Comparison of ENCODE assay signal across 15 cellular contexts in genomic region chr9:136308262-136309053, GRCh38. TPM values are rescaled to one million over a fixed set of nuclear protein-coding genes. Genes with fewer than 3 reads are reported as not detected.
DNase-seq lines count a peak whose midpoint lies in the region; ATAC-seq, FAIRE-seq and TF ChIP-seq lines count a peak whose summit lies in the region.
"Had no signal": no experiment of that assay in that cellular context is flagged by ENCODE, and none has a peak within 500 bp of the region (broad histone marks: within the 10 kb centered on the region; RNA-seq: fewer than 3 reads in every experiment).

No MANE protein-coding gene starts in this region.

- H3K79me2 ChIP-seq in HepG2 (ENCODE audit: insufficient read depth, low read length): no peaks in the 10 kb centered on the region

- H3K4me3 ChIP-seq in HepG2 (replicated peaks in 1 of 3; ENCODE audit: insufficient read depth in 1 of 3, low read depth in 2 of 3, low read length in 3 of 3) (no peak overlapping the region), right lobe of liver (no peak overlapping the region), bronchial epithelial cell (ENCODE audit: low read depth, low read length) (no peak overlapping the region)
- H3K4me3 ChIP-seq: SJCRH30 had no signal

- H3K9ac ChIP-seq in HepG2 (ENCODE audit: insufficient read depth, low read depth, low read length): no peak overlapping the region
- H3K9ac ChIP-seq: KMS-11 had no signal

- no peak for ATAC-seq in HepG2
- ATAC-seq in right lobe of liver: no peak

- H3K36me3 ChIP-seq in HepG2 (replicated peaks in 1 of 2; ENCODE audit: control insufficient read depth in 1 of 2, insufficient read depth in 2 of 2, low read length in 2 of 2): no peaks in the 10 kb centered on the region
- H3K36me3 ChIP-seq in right lobe of liver: no peaks in the 10 kb centered on the region
- no peaks in the 10 kb centered on the region for H3K36me3 ChIP-seq in bronchial epithelial cell (ENCODE audit: control insufficient read depth, insufficient read depth, low read length)
- H3K36me3 ChIP-seq: SJCRH30 had no signal

- POLR2A ChIA-PET in HepG2 (lab: Yijun Ruan, JAX): no interaction called here
- POLR2A ChIA-PET in GM10248 (lab: Yijun Ruan, JAX): no interaction called here

- H3K27ac ChIP-seq in HepG2 (ENCODE audit: extremely low read length, insufficient read depth, low read length): no peak overlapping the region
- H3K27ac ChIP-seq in right lobe of liver: no peak overlapping the region
- H3K27ac ChIP-seq: HL-60, KMS-11, SJCRH30 had no signal

- H3K27me3 ChIP-seq in HepG2 (ENCODE audit: control insufficient read depth in 1 of 2, insufficient read depth in 2 of 2, low read length in 2 of 2): peaks cover 3 to 20% of the 10 kb centered on the region in 2 experiments; a peak in 4 of 5 replicates
- H3K27me3 ChIP-seq in right lobe of liver: no peaks in the 10 kb centered on the region
- no peaks in the 10 kb centered on the region for H3K27me3 ChIP-seq in bronchial epithelial cell (ENCODE audit: control insufficient read depth, insufficient read depth, low read length)

- no peak for DNase-seq in HepG2 (ENCODE audit: low spot score)
- DNase-seq in right lobe of liver: no peak
- DNase-seq in bronchial epithelial cell (ENCODE audit: low read depth): no peak
- no peak for DNase-seq in NCI-H82 treated with DMSO at 0.1 percent for 48 hours (lab: John Stamatoyannopoulos, UW; ENCODE audit: unreplicated experiment)
- no peak for DNase-seq in GM10248 (ENCODE audit: extremely low spot score)
- DNase-seq in dedifferentiated amniotic fluid mesenchymal stem cell (ENCODE audit: extremely low spot score): no peak
- DNase-seq: AML-193, H9, OCI-M1 had no signal

- 15% methylated on average over 1 of the region's 1 CpG for WGBS in HepG2 (ENCODE audit: low lambda C conversion rate)
- 67% methylated on average over 1 of the region's 1 CpG for WGBS in right lobe of liver (ENCODE audit: insufficient coverage, low coverage, low lambda C conversion rate, missing lambda C conversion rate)

- no peaks in the 10 kb centered on the region for H4K20me1 ChIP-seq in HepG2 (ENCODE audit: insufficient read depth, low read length)

- TF ChIP-seq RAD21 in HepG2 (CRISPR knock-in tag; IDR thresholded peaks at IDR 0.05): no peak

- TF ChIP-seq EP300 in HepG2 (IDR thresholded peaks at IDR 0.05; ENCODE audit: low read depth in 2 of 2, low read length in 2 of 2): no peak
- no peak for TF ChIP-seq EP300 in HepG2 (CRISPR knock-in tag; IDR thresholded peaks at IDR 0.05; ENCODE audit: borderline replicate concordance)

- in situ Hi-C loops in HepG2 (cut with HindIII; ENCODE audit: extremely low pct_ligation_motif_present, low pct_unique_long_range_greater_than_20kb): no loop called here

- FAIRE-seq in HepG2 (lab: Jason Lieb, UNC) (no peak), bronchial epithelial cell (lab: Jason Lieb, UNC) (no peak)
- FAIRE-seq: GM12892, RCC 7860 had no signal

- no peaks in the 10 kb centered on the region for H3K9me3 ChIP-seq in HepG2 (ENCODE audit: low read length)
- no peaks in the 10 kb centered on the region for H3K9me3 ChIP-seq in right lobe of liver
- H3K9me3 ChIP-seq: SJCRH30 had no signal

- H3K4me2 ChIP-seq in HepG2 (ENCODE audit: low read depth, low read length): no peak overlapping the region
- H3K4me2 ChIP-seq: KMS-11 had no signal

- TF ChIP-seq CTCF in HepG2 (CRISPR knock-in tag; IDR thresholded peaks at IDR 0.05) (no peak), right lobe of liver (IDR thresholded peaks at IDR 0.05) (no peak), bronchial epithelial cell (IDR thresholded peaks at IDR 0.05; ENCODE audit: insufficient read depth, low read length, severe bottlenecking) (peak; percentile 4), GM10248 (IDR thresholded peaks at IDR 0.05; ENCODE audit: control extremely low read depth, extremely low read depth, low read depth, missing control alignments) (no peak)

- H2AFZ ChIP-seq in HepG2 (ENCODE audit: low read length): no peak overlapping the region

- intact Hi-C loops in HepG2 (cut with micrococcal nuclease; ENCODE audit: unreplicated experiment) (no loop called here), right lobe of liver (cut with DNase I) (no loop called here)

- TF ChIP-seq POLR2A in HepG2 (IDR thresholded peaks at IDR 0.05; ENCODE audit: insufficient read depth in 1 of 2, low read depth in 2 of 2, low read length in 2 of 2): no peak
- no peak for TF ChIP-seq POLR2A in right lobe of liver (IDR thresholded peaks at IDR 0.05)

- CTCF ChIA-PET in HepG2 (lab: Yijun Ruan, JAX; ENCODE audit: low intra/inter-chr PET ratio, low total read pairs): no interaction called here
- CTCF ChIA-PET in GM10248 (lab: Yijun Ruan, JAX): no interaction called here

- H3K4me1 ChIP-seq in HepG2 (ENCODE audit: insufficient read depth, low read length) (peaks cover 63% of the 10 kb centered on the region), right lobe of liver (no peaks in the 10 kb centered on the region)

- no TSS peak for BruUV-seq in HepG2 (replicated peaks; lab: Mats Ljungman, UMichigan)

RNA-seq across cellular contexts. Expression of gene CCDC187, which starts 4.6 kb away (rescaled TPM):
- 0.13 TPM in 1 of 2 replicates, not detected in the other for total RNA-seq in HepG2 (2016; rRNA removed; fragmentation: Illumina TruSeq; extraction: Trizol)
- not detected in 2 replicates for total RNA-seq in HepG2 (2016; cell fraction: cytosol; rRNA removed; fragmentation: Illumina TruSeq; extraction: Trizol; ENCODE audit: low read depth)
- total RNA-seq in HepG2 (2016; cell fraction: insoluble cytoplasmic fraction; rRNA removed; fragmentation: Illumina TruSeq; extraction: Trizol): 0.09 TPM in 1 of 2 replicates, not detected in the other
- 0.10 TPM in 1 of 2 replicates, not detected in the other for total RNA-seq in HepG2 (2016; cell fraction: membrane; rRNA removed; fragmentation: Illumina TruSeq; extraction: Trizol)
- total RNA-seq in HepG2 (2016; cell fraction: nucleus; rRNA removed; fragmentation: Illumina TruSeq; extraction: Trizol): 0.16 and 0.28 TPM in 2 replicates
- polyA plus RNA-seq in HepG2 (2011; rRNA removed): 0.03 and 0.09 TPM in 2 replicates
- polyA plus RNA-seq in HepG2 (2011; cell fraction: cytosol; rRNA removed): 0.01 and 0.03 TPM in 2 replicates
- polyA plus RNA-seq in HepG2 (2011; cell fraction: nucleus; rRNA removed): 0.45 and 0.48 TPM in 2 replicates
- 0.04 TPM in 1 of 2 replicates, not detected in the other for polyA plus RNA-seq in HepG2 (2012)
- polyA plus RNA-seq in HepG2 (2016; cell fraction: cytosol; fragmentation: Illumina TruSeq; extraction: Trizol; ENCODE audit: low read depth): not detected in 2 replicates
- polyA plus RNA-seq in HepG2 (2016; cell fraction: insoluble cytoplasmic fraction; fragmentation: Illumina TruSeq; extraction: Trizol; ENCODE audit: low read depth): not detected in 2 replicates
- polyA plus RNA-seq in HepG2 (2016; cell fraction: membrane; fragmentation: Illumina TruSeq; extraction: Trizol; ENCODE audit: low read depth): 0.08 TPM in 1 of 2 replicates, not detected in the other
- 0.14 and 0.17 TPM in 2 replicates for polyA plus RNA-seq in HepG2 (2016; cell fraction: nucleus; fragmentation: Illumina TruSeq; extraction: Trizol; ENCODE audit: insufficient read depth, low read depth)
- polyA minus RNA-seq in HepG2 (2011; rRNA and poly(A)+ RNA removed; ENCODE audit: low replicate concordance): 0.20 and 0.49 TPM in 2 replicates
- not detected in 2 replicates for polyA minus RNA-seq in HepG2 (2011; cell fraction: cytosol; rRNA and poly(A)+ RNA removed)
- 0.39 and 0.50 TPM in 2 replicates for polyA minus RNA-seq in HepG2 (2011; cell fraction: nucleus; rRNA and poly(A)+ RNA removed)
- total RNA-seq in right lobe of liver: under 1 TPM in 3 of 6 experiments, not detected in 3; 0.09 to 0.80 (median 0.62) TPM
- not detected in 2 replicates for total RNA-seq in bronchial epithelial cell
- total RNA-seq: SJCRH30 had no signal
- polyA plus RNA-seq: AG04450 had no signal

RNA-seq across cellular contexts. Expression of gene GPSM1, which starts 18.9 kb away (rescaled TPM):
- 0.59 and 1.0 TPM in 2 replicates for total RNA-seq in HepG2 (2016; rRNA removed; fragmentation: Illumina TruSeq; extraction: Trizol)
- 0.26 and 0.30 TPM in 2 replicates for total RNA-seq in HepG2 (2016; cell fraction: cytosol; rRNA removed; fragmentation: Illumina TruSeq; extraction: Trizol; ENCODE audit: low read depth)
- total RNA-seq in HepG2 (2016; cell fraction: insoluble cytoplasmic fraction; rRNA removed; fragmentation: Illumina TruSeq; extraction: Trizol): 0.55 and 1.1 TPM in 2 replicates
- total RNA-seq in HepG2 (2016; cell fraction: membrane; rRNA removed; fragmentation: Illumina TruSeq; extraction: Trizol): 0.53 and 0.72 TPM in 2 replicates
- 0.72 and 0.81 TPM in 2 replicates for total RNA-seq in HepG2 (2016; cell fraction: nucleus; rRNA removed; fragmentation: Illumina TruSeq; extraction: Trizol)
- 2.4 and 3.4 TPM in 2 replicates for polyA plus RNA-seq in HepG2 (2011; rRNA removed)
- 1.6 and 2.7 TPM in 2 replicates for polyA plus RNA-seq in HepG2 (2011; cell fraction: cytosol; rRNA removed)
- 11.3 and 15.0 TPM in 2 replicates for polyA plus RNA-seq in HepG2 (2011; cell fraction: nucleus; rRNA removed)
- polyA plus RNA-seq in HepG2 (2012): 1.2 and 1.6 TPM in 2 replicates
- 0.28 and 0.43 TPM in 2 replicates for polyA plus RNA-seq in HepG2 (2016; cell fraction: cytosol; fragmentation: Illumina TruSeq; extraction: Trizol; ENCODE audit: low read depth)
- polyA plus RNA-seq in HepG2 (2016; cell fraction: insoluble cytoplasmic fraction; fragmentation: Illumina TruSeq; extraction: Trizol; ENCODE audit: low read depth): 0.72 and 1.2 TPM in 2 replicates
- polyA plus RNA-seq in HepG2 (2016; cell fraction: membrane; fragmentation: Illumina TruSeq; extraction: Trizol; ENCODE audit: low read depth): 0.61 and 1.2 TPM in 2 replicates
- polyA plus RNA-seq in HepG2 (2016; cell fraction: nucleus; fragmentation: Illumina TruSeq; extraction: Trizol; ENCODE audit: insufficient read depth, low read depth): 3.5 and 3.8 TPM in 2 replicates
- 2.9 and 5.8 TPM in 2 replicates for polyA minus RNA-seq in HepG2 (2011; rRNA and poly(A)+ RNA removed; ENCODE audit: low replicate concordance)
- polyA minus RNA-seq in HepG2 (2011; cell fraction: cytosol; rRNA and poly(A)+ RNA removed): 1.4 and 1.6 TPM in 2 replicates
- polyA minus RNA-seq in HepG2 (2011; cell fraction: nucleus; rRNA and poly(A)+ RNA removed): 1.7 TPM in 2 replicates
- 1 to 10 TPM; 1.3 to 4.8 (median 4.1) TPM for total RNA-seq in right lobe of liver
- 12.3 and 13.4 TPM in 2 replicates for total RNA-seq in bronchial epithelial cell

RNA-seq across cellular contexts. Expression of gene DNLZ, which starts 55.1 kb away (rescaled TPM):
- total RNA-seq in HepG2 (2016; rRNA removed; fragmentation: Illumina TruSeq; extraction: Trizol) (5.4 and 8.0 TPM in 2 replicates), right lobe of liver (10 to 100 TPM in 3 of 6 experiments, 1 to 10 TPM in 3; 5.0 to 26.0 (median 10.4) TPM), bronchial epithelial cell (14.5 and 17.4 TPM in 2 replicates)
- 8.5 and 9.7 TPM in 2 replicates for total RNA-seq in HepG2 (2016; cell fraction: cytosol; rRNA removed; fragmentation: Illumina TruSeq; extraction: Trizol; ENCODE audit: low read depth)
- total RNA-seq in HepG2 (2016; cell fraction: insoluble cytoplasmic fraction; rRNA removed; fragmentation: Illumina TruSeq; extraction: Trizol): 5.7 and 10.6 TPM in 2 replicates
- 8.2 and 10.5 TPM in 2 replicates for total RNA-seq in HepG2 (2016; cell fraction: membrane; rRNA removed; fragmentation: Illumina TruSeq; extraction: Trizol)
- 2.7 and 3.8 TPM in 2 replicates for total RNA-seq in HepG2 (2016; cell fraction: nucleus; rRNA removed; fragmentation: Illumina TruSeq; extraction: Trizol)
- polyA plus RNA-seq in HepG2 (2011; rRNA removed): 3.4 and 4.5 TPM in 2 replicates
- polyA plus RNA-seq in HepG2 (2011; cell fraction: cytosol; rRNA removed): 1.9 and 8.6 TPM in 2 replicates
- polyA plus RNA-seq in HepG2 (2011; cell fraction: nucleus; rRNA removed): 4.9 and 10.5 TPM in 2 replicates
- 1.9 and 2.8 TPM in 2 replicates for polyA plus RNA-seq in HepG2 (2012)
- 8.4 and 8.5 TPM in 2 replicates for polyA plus RNA-seq in HepG2 (2016; cell fraction: cytosol; fragmentation: Illumina TruSeq; extraction: Trizol; ENCODE audit: low read depth)
- 4.0 and 5.1 TPM in 2 replicates for polyA plus RNA-seq in HepG2 (2016; cell fraction: insoluble cytoplasmic fraction; fragmentation: Illumina TruSeq; extraction: Trizol; ENCODE audit: low read depth)
- 6.4 and 6.8 TPM in 2 replicates for polyA plus RNA-seq in HepG2 (2016; cell fraction: membrane; fragmentation: Illumina TruSeq; extraction: Trizol; ENCODE audit: low read depth)
- polyA plus RNA-seq in HepG2 (2016; cell fraction: nucleus; fragmentation: Illumina TruSeq; extraction: Trizol; ENCODE audit: insufficient read depth, low read depth): 5.5 and 7.2 TPM in 2 replicates
- 0.90 and 2.5 TPM in 2 replicates for polyA minus RNA-seq in HepG2 (2011; rRNA and poly(A)+ RNA removed; ENCODE audit: low replicate concordance)
- 1.3 TPM in 1 of 2 replicates, not detected in the other for polyA minus RNA-seq in HepG2 (2011; cell fraction: cytosol; rRNA and poly(A)+ RNA removed)
- polyA minus RNA-seq in HepG2 (2011; cell fraction: nucleus; rRNA and poly(A)+ RNA removed): 2.6 and 2.8 TPM in 2 replicates
